In the genomic region with DNA sequence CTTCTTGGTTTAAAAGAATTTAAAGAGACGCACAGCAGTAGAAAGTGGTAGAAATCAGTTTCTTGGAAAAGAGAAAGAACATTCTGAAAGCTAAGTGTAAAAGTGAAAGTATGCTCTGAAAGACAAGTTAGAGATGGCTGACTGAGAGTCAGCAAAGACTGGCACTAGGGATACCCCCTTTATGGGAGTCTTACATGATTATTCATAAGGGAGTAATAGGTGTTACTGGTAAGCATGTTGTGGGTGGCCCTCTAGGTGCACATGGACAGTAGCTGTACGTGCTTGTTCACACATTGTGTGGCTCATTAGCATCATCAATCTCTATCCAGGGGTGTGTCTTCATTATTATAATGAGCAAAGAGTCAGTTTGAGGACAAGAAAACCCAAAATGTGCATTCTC, we compare ENCODE assay signal across 25 cellular contexts.
"Had no signal": no experiment of that assay in that cellular context is flagged by ENCODE, and none has a peak within 500 bp of the region (broad histone marks: within the 10 kb centered on the region; RNA-seq: fewer than 3 reads in every experiment).

No MANE protein-coding gene starts in this region.

- H3K9me3 ChIP-seq: adrenal gland, body of pancreas, breast epithelium had no signal

- H3K27ac Mint-ChIP-seq: activated CD4-positive, alpha-beta memory T cell treated with anti-CD3 and anti-CD28 coated beads for 36 hours; activated naive CD4-positive, alpha-beta T cell treated with anti-CD3 and anti-CD28 coated beads for 36 hours; activated naive CD4-positive, alpha-beta T cell treated with anti-CD3 and anti-CD28 coated beads, Interleukin-2, amount 50 U/mL, for 72 hours; activated T-cell treated with anti-CD3 and anti-CD28 coated beads, Interleukin-2, amount 50 U/mL, for 72 hours; activated T-helper 2 cell treated with anti-CD3 and anti-CD28 coated beads, Interferon-gamma antibody, Interleukin-2, Interleukin-4, amounts not matched to agents 10 μg/mL and 5 μg/mL and 100 μg/mL, durations not matched to agents 14 hours and 24 hours and 36 hours had no signal

- H3K4me3 Mint-ChIP-seq: activated CD4-positive, alpha-beta memory T cell treated with anti-CD3 and anti-CD28 coated beads for 36 hours; activated naive CD4-positive, alpha-beta T cell treated with anti-CD3 and anti-CD28 coated beads for 36 hours; activated T-cell treated with anti-CD3 and anti-CD28 coated beads, Interleukin-2, amount 50 U/mL, for 72 hours had no signal

- DNase-seq: activated CD4-positive, alpha-beta memory T cell treated with anti-CD3 and anti-CD28 coated beads for 36 hours; activated CD4-positive, alpha-beta T cell treated with anti-CD3 and anti-CD28 coated beads, Interleukin-2, amount 50 U/mL, for 1 hour; activated gamma-delta T cell; activated naive CD4-positive, alpha-beta T cell treated with anti-CD3 and anti-CD28 coated beads for 36 hours; activated T-cell treated with anti-CD3 and anti-CD28 coated beads, Interleukin-2, amount 50 U/mL, for 1 hour; activated T-cell treated with anti-CD3 and anti-CD28 coated beads, Interleukin-2, amount 50 U/mL, for 72 hours; adrenal gland; body of pancreas; Karpas-422; KBM-7; NCI-H1105; NCI-H1436; NCI-H1694; NCI-H1930; NCI-H2081 treated with DMSO at 0.1 percent for 48 hours; NCI-H226; NCI-H446 treated with DMSO at 0.1 percent for 48 hours; NCI-H524; NCI-H69; NCI-H82; Right ventricle myocardium superior; T1000 had no signal

- H3K27me3 Mint-ChIP-seq: activated CD4-positive, alpha-beta memory T cell treated with anti-CD3 and anti-CD28 coated beads for 36 hours had no signal

- H3K27me3 ChIP-seq: adrenal gland, body of pancreas, breast epithelium had no signal

- H3K4me3 ChIP-seq: adrenal gland, body of pancreas, breast epithelium had no signal

- H3K9me3 Mint-ChIP-seq: activated naive CD4-positive, alpha-beta T cell treated with anti-CD3 and anti-CD28 coated beads for 36 hours; activated T-helper 2 cell treated with anti-CD3 and anti-CD28 coated beads, Interferon-gamma antibody, Interleukin-2, Interleukin-4, amounts not matched to agents 10 μg/mL and 5 μg/mL and 100 μg/mL, durations not matched to agents 14 hours and 24 hours and 36 hours had no signal

- H3K4me1 ChIP-seq: adrenal gland, body of pancreas, breast epithelium had no signal

- ATAC-seq: body of pancreas had no signal

- H3K36me3 ChIP-seq: adrenal gland, breast epithelium had no signal

- H3K27ac ChIP-seq: adrenal gland, body of pancreas, breast epithelium had no signal
